8 cellular contexts compared by ENCODE assay signal in genomic region chrX:37685452-37686347, GRCh38. TPM values are rescaled to one million over a fixed set of nuclear protein-coding genes. Genes with fewer than 3 reads are reported as not detected.
DNase-seq lines count a peak whose midpoint lies in the region; ATAC-seq and TF ChIP-seq lines count a peak whose summit lies in the region.

TSS of gene XK (plus strand) at chrX:37685791. CDS start at chrX:37685962, 171 bp downstream.

- H3K36me3 Mint-ChIP-seq in activated CD8-positive, alpha-beta T cell treated with anti-CD3 and anti-CD28 coated beads for 36 hours (ENCODE audit: low read depth), result no peaks in the 10 kb centered on the region
- no peaks in the 10 kb centered on the region for H3K36me3 Mint-ChIP-seq in stimulated activated naive B cell treated with anti-CD40 and anti-IgM and Interleukin-4, amounts not matched to agents 10 μg/mL and 1 μg/mL and 100 μg/mL, for 72 hours

- peak; percentile 34 for DNase-seq in GM12865 (ENCODE audit: low read depth)
- DNase-seq in NCI-H2227 (lab: John Stamatoyannopoulos, UW; ENCODE audit: unreplicated experiment), result peak; percentile 94
- DNase-seq in activated CD8-positive, alpha-beta T cell treated with anti-CD3 and anti-CD28 coated beads for 36 hours, result peak; percentile 58
- peak; percentile 43 for DNase-seq in epithelial cell of esophagus (ENCODE audit: low read depth)
- peak; percentile 39 for DNase-seq in stimulated activated naive B cell treated with anti-CD40 and anti-IgM and Interleukin-4, amounts not matched to agents 10 μg/mL and 1 μg/mL and 100 μg/mL, for 72 hours

- H3K9me3 ChIP-seq in mononuclear cell (ENCODE audit: low read depth, low read length), result no peaks in the 10 kb centered on the region

- H3K4me3 ChIP-seq in GM12865 (ENCODE audit: low read depth, low read length) (peak within 1 kb of the TSS; percentile 38), epithelial cell of esophagus (ENCODE audit: low read length) (peak within 1 kb of the TSS; percentile 34), mononuclear cell (ENCODE audit: low read length) (peak within 1 kb of the TSS; percentile 16)

- intact Hi-C loops in activated CD8-positive, alpha-beta T cell treated with anti-CD3 and anti-CD28 coated beads for 36 hours (cut with micrococcal nuclease), result no loop called here

- POLR2A ChIA-PET in activated CD8-positive, alpha-beta T cell treated with anti-CD3 and anti-CD28 coated beads for 36 hours (lab: Charles Lee), result no interaction called here

- H3K9me3 Mint-ChIP-seq in activated CD8-positive, alpha-beta T cell treated with anti-CD3 and anti-CD28 coated beads for 36 hours, result no peaks in the 10 kb centered on the region
- H3K9me3 Mint-ChIP-seq in stimulated activated naive B cell treated with anti-CD40 and anti-IgM and Interleukin-4, amounts not matched to agents 10 μg/mL and 1 μg/mL and 100 μg/mL, for 72 hours, result no peaks in the 10 kb centered on the region

- H3K27me3 ChIP-seq in mononuclear cell (ENCODE audit: insufficient read depth, low read length), result peaks cover 4% of the 10 kb centered on the region

- no peak for TF ChIP-seq CTCF in GM12865 (IDR thresholded peaks at IDR 0.05; ENCODE audit: insufficient read depth, low read depth, low read length, missing control alignments)
- no peak for TF ChIP-seq CTCF in activated CD8-positive, alpha-beta T cell treated with anti-CD3 and anti-CD28 coated beads for 36 hours (IDR thresholded peaks at IDR 0.05)
- TF ChIP-seq CTCF in epithelial cell of esophagus (IDR thresholded peaks at IDR 0.05; ENCODE audit: insufficient read depth, low read depth, low read length, missing control alignments), result no peak

- H3K27me3 Mint-ChIP-seq in activated CD8-positive, alpha-beta T cell treated with anti-CD3 and anti-CD28 coated beads for 36 hours, result peaks cover 4% of the 10 kb centered on the region
- peaks cover 0 to 7% of the 10 kb centered on the region in 2 donors for H3K27me3 Mint-ChIP-seq in stimulated activated naive B cell treated with anti-CD40 and anti-IgM and Interleukin-4, amounts not matched to agents 10 μg/mL and 1 μg/mL and 100 μg/mL, for 72 hours

- no peak within 1 kb of the TSS for H3K27ac Mint-ChIP-seq in activated CD8-positive, alpha-beta T cell treated with anti-CD3 and anti-CD28 coated beads for 36 hours
- peak within 1 kb of the TSS; percentile 59 for H3K27ac Mint-ChIP-seq in stimulated activated naive B cell treated with anti-CD40 and anti-IgM and Interleukin-4, amounts not matched to agents 10 μg/mL and 1 μg/mL and 100 μg/mL, for 72 hours

- CTCF ChIA-PET in activated CD8-positive, alpha-beta T cell treated with anti-CD3 and anti-CD28 coated beads for 36 hours (lab: Charles Lee), result no interaction called here

- peaks cover 4% of the 10 kb centered on the region for H3K4me1 ChIP-seq in mononuclear cell (ENCODE audit: insufficient read depth, low read length)

- ATAC-seq in HG02759 (IDR thresholded peaks at IDR 0.05; ENCODE audit: unreplicated experiment) (peak; percentile 81), HG03108 (IDR thresholded peaks at IDR 0.05; ENCODE audit: unreplicated experiment) (no peak)
- ATAC-seq in activated CD8-positive, alpha-beta T cell treated with anti-CD3 and anti-CD28 coated beads for 36 hours, result peak; percentile 82
- ATAC-seq in stimulated activated naive B cell treated with anti-CD40 and anti-IgM and Interleukin-4, amounts not matched to agents 10 μg/mL and 1 μg/mL and 100 μg/mL, for 72 hours (replicated peaks), result peak; percentile 87 to 89

- H3K4me3 Mint-ChIP-seq in activated CD8-positive, alpha-beta T cell treated with anti-CD3 and anti-CD28 coated beads for 36 hours, result peak within 1 kb of the TSS; percentile 57
- H3K4me3 Mint-ChIP-seq in stimulated activated naive B cell treated with anti-CD40 and anti-IgM and Interleukin-4, amounts not matched to agents 10 μg/mL and 1 μg/mL and 100 μg/mL, for 72 hours, result peak within 1 kb of the TSS; percentile 78 to 81

- no peaks in the 10 kb centered on the region for H3K4me1 Mint-ChIP-seq in activated CD8-positive, alpha-beta T cell treated with anti-CD3 and anti-CD28 coated beads for 36 hours (ENCODE audit: low read depth)
- H3K4me1 Mint-ChIP-seq in stimulated activated naive B cell treated with anti-CD40 and anti-IgM and Interleukin-4, amounts not matched to agents 10 μg/mL and 1 μg/mL and 100 μg/mL, for 72 hours, result peaks cover 0 to 3% of the 10 kb centered on the region in 2 donors

RNA-seq across cellular contexts. Expression of gene XK, which starts in this region (rescaled TPM):
- total RNA-seq in activated CD8-positive, alpha-beta T cell treated with anti-CD3 and anti-CD28 coated beads for 36 hours, result under 1 TPM in 1 of 2 experiments, not detected in 1; 0.07 TPM
- total RNA-seq in mononuclear cell, result 3.6 TPM

Comparison
In these comparisons a context has a peak if more than half of its experiments do, and no peak if none do; other contexts are left out.
1. Peak in DNase-seq and ATAC-seq in activated CD8-positive, alpha-beta T cell treated with anti-CD3 and anti-CD28 coated beads for 36 hours; RNA of the gene not detected or under 1 TPM.
2. DNase-seq: peak in every context shown above with its lines; median percentile 94 in NCI-H2227; 58 in activated CD8-positive, alpha-beta T cell treated with anti-CD3 and anti-CD28 coated beads for 36 hours; 43 in epithelial cell of esophagus; 39 in stimulated activated naive B cell treated with anti-CD40 and anti-IgM and Interleukin-4, amounts not matched to agents 10 μg/mL and 1 μg/mL and 100 μg/mL, for 72 hours; 34 in GM12865.